ENCODE assay signal across 8 cellular contexts in genomic region chr7:106767498-106768323, GRCh38.
DNase-seq lines count a peak whose midpoint lies in the region; ATAC-seq and TF ChIP-seq lines count a peak whose summit lies in the region.

No MANE protein-coding gene starts in this region.

- POLR2A ChIA-PET in HEK293T (lab: Yijun Ruan, JAX), result no interaction called here

- peak; percentile 74 for DNase-seq in GM12865 (ENCODE audit: low read depth)
- DNase-seq in M059J (ENCODE audit: low read depth), result peak; percentile 79
- DNase-seq in fibroblast of the conjunctiva (ENCODE audit: low read depth), result peak; percentile 51
- DNase-seq in T1000 (lab: John Stamatoyannopoulos, UW), result no peak
- DNase-seq in HEK293T (ENCODE audit: extremely low spot score), result no peak
- no peak for DNase-seq in COLO668 (lab: John Stamatoyannopoulos, UW; ENCODE audit: unreplicated experiment)
- no peak for DNase-seq in 8988T

- CTCF ChIA-PET in HEK293T (lab: Yijun Ruan, JAX), result no interaction called here

- TF ChIP-seq CTCF in GM12865 (IDR thresholded peaks at IDR 0.05; ENCODE audit: insufficient read depth, low read depth, low read length, missing control alignments), result no peak

- peak; percentile 56 for ATAC-seq in GM21717 (IDR thresholded peaks at IDR 0.05; ENCODE audit: unreplicated experiment)

- peak overlapping the region; percentile 30 for H3K4me3 ChIP-seq in GM12865 (ENCODE audit: low read depth, low read length)

TF ChIP-seq in HEK293T, 16 proteins besides CTCF, POLR2A, EP300 and RAD21:
- no peak for TF ChIP-seq PKNOX1 (IDR thresholded peaks at IDR 0.05)

Comparison
In these comparisons a context has a peak if more than half of its experiments do, and no peak if none do; other contexts are left out.
1. DNase-seq: peak in GM12865 (single experiment), M059J (single experiment) and fibroblast of the conjunctiva (single experiment); none in T1000 (single experiment), HEK293T (single experiment), COLO668 (single experiment) and 8988T (single experiment).